ENCODE assay signal across 9 cellular contexts in genomic region chr5:139178948-139179347, GRCh38. TPM values are rescaled to one million over a fixed set of nuclear protein-coding genes. Genes with fewer than 3 reads are reported as not detected.
A peak's percentile ranks its signal among the peaks of the same experiment; 100 is the strongest.
DNase-seq lines count a peak whose midpoint lies in the region; ATAC-seq and TF ChIP-seq lines count a peak whose summit lies in the region.
"Had no signal": no experiment of that assay in that cellular context is flagged by ENCODE, and none has a peak within 500 bp of the region (broad histone marks: within the 10 kb centered on the region; RNA-seq: fewer than 3 reads in every experiment).

No MANE protein-coding gene starts in this region.

- intact Hi-C loops in Right ventricle myocardium inferior (cut with DNase I) = loop anchor here (5.0 kb wide), 1 partner anchor 37 kb away; no protein-coding TSS in a partner anchor
- intact Hi-C loops in cardiac septum (cut with DNase I) = loop anchor here (5.0 kb wide), 1 partner anchor 42 kb away; no protein-coding TSS in a partner anchor
- intact Hi-C loops in vagina (cut with DNase I) = no loop called here

- no peak for TF ChIP-seq CTCF in choroid plexus epithelial cell (conservative IDR thresholded peaks at IDR 0.05; ENCODE audit: low read depth, low read length)
- TF ChIP-seq CTCF in vagina (IDR thresholded peaks at IDR 0.05) = no peak

- H3K36me3 ChIP-seq in vagina = no peaks in the 10 kb centered on the region

- DNase-seq in Right ventricle myocardium inferior (ENCODE audit: missing footprints) (no peak), cardiac septum (ENCODE audit: low spot score) (no peak), choroid plexus epithelial cell (ENCODE audit: low read depth) (peak; percentile 67), memory B cell (ENCODE audit: low spot score in 2 of 2) (no peak), vagina (ENCODE audit: extremely low spot score in 2 of 2) (no peak), H4 (ENCODE audit: low spot score) (no peak), NK-92 (lab: John Stamatoyannopoulos, UW; ENCODE audit: unreplicated experiment) (no peak), HCEC 1CT (no peak)

- peaks cover 10% of the 10 kb centered on the region for H3K36me3 Mint-ChIP-seq in memory B cell

- peaks cover 22% of the 10 kb centered on the region for H3K4me1 Mint-ChIP-seq in memory B cell

- no peaks in the 10 kb centered on the region for H3K27me3 ChIP-seq in vagina

- no peak for TF ChIP-seq POLR2A in vagina (IDR thresholded peaks at IDR 0.05)

- no peaks in the 10 kb centered on the region for H3K27me3 Mint-ChIP-seq in memory B cell

- no peak overlapping the region for H3K4me3 Mint-ChIP-seq in memory B cell
- H3K4me3 Mint-ChIP-seq: T-helper 2 cell treated with Interferon-gamma antibody and Interleukin-4, amounts not matched to agents 5 μg/mL and 100 μg/mL, for 36 hours had no signal

- peak overlapping the region; percentile 63 for H3K27ac ChIP-seq in vagina

- no peaks in the 10 kb centered on the region for H3K9me3 ChIP-seq in vagina

- ATAC-seq in Right ventricle myocardium inferior (peak; percentile 15), memory B cell (ENCODE audit: low read depth) (no peak)

- H3K27ac Mint-ChIP-seq in memory B cell = peak overlapping the region; percentile 83
- H3K27ac Mint-ChIP-seq: T-helper 2 cell treated with Interferon-gamma antibody and Interleukin-4, amounts not matched to agents 5 μg/mL and 100 μg/mL, for 36 hours had no signal

- peaks cover 2% of the 10 kb centered on the region for H3K9me3 Mint-ChIP-seq in memory B cell
- H3K9me3 Mint-ChIP-seq: T-helper 2 cell treated with Interferon-gamma antibody and Interleukin-4, amounts not matched to agents 5 μg/mL and 100 μg/mL, for 36 hours had no signal

- H3K4me1 ChIP-seq in vagina = peaks cover 63% of the 10 kb centered on the region

- H3K4me3 ChIP-seq in choroid plexus epithelial cell (ENCODE audit: low read depth, low read length) (no peak overlapping the region), vagina (no peak overlapping the region)

RNA-seq across cellular contexts. Expression of gene SIL1, which starts 19.2 kb away (rescaled TPM):
- total RNA-seq in Right ventricle myocardium inferior = 46.2 TPM
- total RNA-seq in cardiac septum = 43.1 TPM
- 35.6 TPM for total RNA-seq in vagina
- total RNA-seq in H4 (2014; rRNA removed; shearing (Covaris generic)) = 50.9 and 58.1 TPM in 2 replicates
